Comparison of ENCODE assay signal across 1 cellular context in the genomic region with DNA sequence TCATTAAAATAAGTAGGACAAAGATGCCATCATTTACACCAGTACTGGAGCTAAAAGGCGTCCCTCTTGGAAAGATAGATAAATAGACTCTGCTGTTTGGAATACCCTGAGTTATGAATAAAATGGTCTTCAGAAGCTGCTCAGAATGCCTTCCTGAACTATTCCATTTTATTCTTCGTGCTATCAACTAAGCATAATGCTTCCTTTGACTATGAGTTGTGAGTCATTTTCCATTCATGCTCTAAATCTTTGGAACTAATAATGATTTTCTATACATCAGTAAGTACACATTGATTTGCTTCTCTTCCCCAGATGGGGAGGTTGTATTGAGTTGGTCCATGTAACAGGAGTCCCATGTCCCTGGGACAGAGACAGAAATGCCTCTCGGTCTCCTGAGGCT.
TF ChIP-seq lines count a peak whose summit lies in the region.

No MANE protein-coding gene starts in this region.

TF ChIP-seq in H1, 55 proteins besides CTCF, POLR2A, EP300 and RAD21 (continued from another document):
- TF ChIP-seq CHD7 (IDR thresholded peaks at IDR 0.05; ENCODE audit: insufficient replicate concordance, low read length) (no peak), GABPA (IDR thresholded peaks at IDR 0.05; ENCODE audit: borderline replicate concordance, insufficient read depth, low read length) (no peak), POLR2AphosphoS5 (IDR thresholded peaks at IDR 0.05; ENCODE audit: low read depth, low read length) (no peak)
